ENCODE assay signal across 10 cellular contexts in genomic region chr17:16417896-16418683, GRCh38. TPM values are rescaled to one million over a fixed set of nuclear protein-coding genes. Genes with fewer than 3 reads are reported as not detected.
A peak's percentile ranks its signal among the peaks of the same experiment; 100 is the strongest.
DNase-seq lines count a peak whose midpoint lies in the region; ATAC-seq and TF ChIP-seq lines count a peak whose summit lies in the region.
"Had no signal": no experiment of that assay in that cellular context is flagged by ENCODE, and none has a peak within 500 bp of the region (broad histone marks: within the 10 kb centered on the region; RNA-seq: fewer than 3 reads in every experiment).

No MANE protein-coding gene starts in this region.

- H3K27ac ChIP-seq in PC-9 (peak overlapping the region; percentile 71), esophagus squamous epithelium (peak overlapping the region; percentile 18 to 89 (median 78)), skeletal muscle tissue (ENCODE audit: low read depth, low read length) (peak overlapping the region; percentile 28)

- H3K4me3 Mint-ChIP-seq in progenitor cell of endocrine pancreas (ENCODE audit: low read depth), result no peak overlapping the region

- CTCF ChIA-PET in PC-9 (lab: Charles Lee), result interaction anchor here (0.5 kb wide), 1 partner anchor 362 kb away, joined by 8 read pairs; no protein-coding TSS in a partner anchor

- H3K4me3 ChIP-seq in GM12864 (ENCODE audit: low read depth, low read length) (peak overlapping the region; percentile 5; the same call in 1 of the 2 replicates), PC-9 (no peak overlapping the region), esophagus squamous epithelium (no peak overlapping the region), skeletal muscle tissue (ENCODE audit: low read length in 3 of 3) (peak overlapping the region in 1 of 3 donors; percentile 22)

- H4K20me1 ChIP-seq in PC-9 (ENCODE audit: insufficient read depth), result no peaks in the 10 kb centered on the region

- H3K27ac Mint-ChIP-seq in progenitor cell of endocrine pancreas, result no peak overlapping the region

- POLR2A ChIA-PET in PC-9 (lab: Charles Lee; ENCODE audit: unreplicated experiment), result interaction anchor here (0.6 kb wide), 2 partner anchors 63 to 166 kb away, joined by 5 to 21 read pairs; no protein-coding TSS in a partner anchor

- no peaks in the 10 kb centered on the region for H3K79me2 ChIP-seq in PC-9 (ENCODE audit: low read depth)

- H3K36me3 Mint-ChIP-seq in progenitor cell of endocrine pancreas (ENCODE audit: insufficient read depth), result no peaks in the 10 kb centered on the region

- H3K36me3 ChIP-seq in PC-9 (ENCODE audit: low read depth) (no peaks in the 10 kb centered on the region), esophagus squamous epithelium (peaks cover 0 to 9% (median 0%) of the 10 kb centered on the region in 3 donors), skeletal muscle tissue (ENCODE audit: control insufficient read depth in 3 of 3, insufficient read depth in 3 of 3, low read length in 3 of 3) (peaks cover 2 to 6% (median 4%) of the 10 kb centered on the region in 3 donors)

- H3K4me1 ChIP-seq in PC-9 (replicated peaks; ENCODE audit: insufficient read depth) (peaks cover 38% of the 10 kb centered on the region), esophagus squamous epithelium (peaks cover 5 to 55% (median 29%) of the 10 kb centered on the region in 3 donors), skeletal muscle tissue (ENCODE audit: control insufficient read depth in 3 of 3, insufficient read depth in 3 of 3, low read length in 3 of 3) (peaks cover 30 to 34% (median 33%) of the 10 kb centered on the region in 3 donors)

- intact Hi-C loops in PC-9 (cut with micrococcal nuclease; ENCODE audit: unreplicated experiment), result loop anchor here (2.0 kb wide), 1 partner anchor 21 kb away; no protein-coding TSS in a partner anchor
- intact Hi-C loops in esophagus squamous epithelium (cut with DNase I), result no loop called here

- peaks cover 6% of the 10 kb centered on the region for H3K27me3 Mint-ChIP-seq in progenitor cell of endocrine pancreas

- DNase-seq in GM12864 (ENCODE audit: low read depth) (no peak), PC-9 (peak; percentile 47 to 54), esophagus squamous epithelium (lab: John Stamatoyannopoulos, UW) (no peak), germinal center (ENCODE audit: low spot score) (no peak), NCI-H146 (lab: John Stamatoyannopoulos, UW) (no peak), progenitor cell of endocrine pancreas (ENCODE audit: low spot score, unreplicated experiment) (no peak)
- DNase-seq: Karpas-422, small intestine had no signal

- no peak for TF ChIP-seq CTCF in GM12864 (IDR thresholded peaks at IDR 0.05; ENCODE audit: low read depth, low read length, missing control alignments)
- TF ChIP-seq CTCF in PC-9 (conservative IDR thresholded peaks at IDR 0.05), result no peak
- TF ChIP-seq CTCF in esophagus squamous epithelium (IDR thresholded peaks at IDR 0.05), result no peak
- TF ChIP-seq CTCF in progenitor cell of endocrine pancreas (IDR thresholded peaks at IDR 0.05; ENCODE audit: unreplicated experiment), result no peak

- peak overlapping the region in 1 of 3 donors; percentile 16 for H3K9ac ChIP-seq in skeletal muscle tissue (ENCODE audit: low read depth in 1 of 3, low read length in 3 of 3)

- H3K4me1 Mint-ChIP-seq in progenitor cell of endocrine pancreas (ENCODE audit: low read depth), result no peaks in the 10 kb centered on the region

- H3F3A ChIP-seq in PC-9 (ENCODE audit: insufficient read depth, low read depth), result peaks cover 26% of the 10 kb centered on the region

- H3K9me3 ChIP-seq in PC-9 (ENCODE audit: insufficient read depth, low read depth) (no peaks in the 10 kb centered on the region), esophagus squamous epithelium (no peaks in the 10 kb centered on the region), skeletal muscle tissue (ENCODE audit: control insufficient read depth in 3 of 3, low read length in 3 of 3) (no peaks in the 10 kb centered on the region)

- WGBS in esophagus squamous epithelium, 2 donors, result 59 to 65% methylated on average over 5 of the region's 7 CpGs

- no TSS peak for BruUV-seq in PC-9 (replicated peaks; lab: Mats Ljungman, UMichigan)

- no peaks in the 10 kb centered on the region for H3K27me3 ChIP-seq in PC-9 (ENCODE audit: insufficient read depth, low read depth)
- H3K27me3 ChIP-seq in esophagus squamous epithelium, result no peaks in the 10 kb centered on the region
- peaks cover 0 to 4% (median 3%) of the 10 kb centered on the region in 3 donors for H3K27me3 ChIP-seq in skeletal muscle tissue (ENCODE audit: control insufficient read depth in 3 of 3, insufficient read depth in 3 of 3, low read length in 3 of 3)

- H2AFZ ChIP-seq in PC-9, result no peak overlapping the region

- no peak for ATAC-seq in HG02870 (IDR thresholded peaks at IDR 0.05; ENCODE audit: unreplicated experiment)

- no peaks in the 10 kb centered on the region for H3K9me3 Mint-ChIP-seq in progenitor cell of endocrine pancreas (ENCODE audit: low read depth)

- H3K9me2 ChIP-seq in PC-9 (ENCODE audit: insufficient read depth), result no peaks in the 10 kb centered on the region

- TF ChIP-seq POLR2A in esophagus squamous epithelium (IDR thresholded peaks at IDR 0.05), result no peak

- peak overlapping the region; percentile 28; the same call in 1 of the 2 replicates for H3K4me2 ChIP-seq in PC-9

RNA-seq across cellular contexts. Expression of gene TRPV2, which starts 2.7 kb away (rescaled TPM):
- total RNA-seq in PC-9 (2021), result 3.1 and 5.3 TPM in 2 replicates
- total RNA-seq in esophagus squamous epithelium, result 1 to 10 TPM; 1.7 to 8.4 (median 2.5) TPM
- 8.4 TPM for total RNA-seq in skeletal muscle tissue
- total RNA-seq in progenitor cell of endocrine pancreas, result 1.3 and 2.1 TPM in 2 replicates

RNA-seq across cellular contexts. Expression of gene UBB, which starts 37.2 kb away (rescaled TPM):
- total RNA-seq in PC-9 (2021) (2,044 and 2,361 TPM in 2 replicates), esophagus squamous epithelium (100 to 1,000 TPM; 360 to 590 (median 461) TPM), skeletal muscle tissue (2,617 TPM), progenitor cell of endocrine pancreas (1,450 and 1,477 TPM in 2 replicates)

Comparison
In these comparisons a context has a peak if more than half of its experiments do, and no peak if none do; other contexts are left out.
1. DNase-seq: peak in PC-9 (2 of 2); none in GM12864 (single experiment), esophagus squamous epithelium (single experiment), germinal center (single experiment), NCI-H146 (single experiment) and progenitor cell of endocrine pancreas (single experiment).
2. H3K27ac ChIP-seq: peak in every context shown above with its lines; median percentile 78 in esophagus squamous epithelium; 71 in PC-9; 28 in skeletal muscle tissue.